ENCODE assay signal across 8 cellular contexts in the genomic region with DNA sequence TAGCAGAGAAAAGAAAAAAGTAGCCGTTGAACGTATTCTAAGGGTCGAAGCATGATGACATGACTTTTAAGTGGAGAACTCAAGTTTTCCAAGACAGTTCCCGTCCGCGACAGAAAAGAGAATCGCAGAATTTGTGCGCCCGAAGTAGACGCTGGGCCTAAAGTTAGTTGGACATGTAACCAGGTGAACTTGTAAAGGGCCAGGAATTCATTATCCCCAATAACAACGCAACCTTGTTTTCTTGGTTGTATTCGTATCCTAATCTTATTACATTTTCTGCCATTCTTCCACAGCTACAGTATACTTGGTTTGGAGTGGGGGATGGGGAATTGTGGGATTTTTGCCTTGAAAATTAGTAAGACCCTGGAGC. TPM values are rescaled to one million over a fixed set of nuclear protein-coding genes. Genes with fewer than 3 reads are reported as not detected.
A peak's percentile ranks its signal among the peaks of the same experiment; 100 is the strongest.
DNase-seq lines count a peak whose midpoint lies in the region; ATAC-seq and TF ChIP-seq lines count a peak whose summit lies in the region.

No MANE protein-coding gene starts in this region.

- no peaks in the 10 kb centered on the region for H3K27me3 Mint-ChIP-seq in T-helper 2 cell treated with Interferon-gamma antibody and Interleukin-4, amounts not matched to agents 5 μg/mL and 100 μg/mL, for 36 hours (ENCODE audit: low read depth)

- peaks cover 25% of the 10 kb centered on the region for H3K36me3 Mint-ChIP-seq in T-helper 2 cell treated with Interferon-gamma antibody and Interleukin-4, amounts not matched to agents 5 μg/mL and 100 μg/mL, for 36 hours (ENCODE audit: low read depth)

- 7% methylated on average over 12 of the region's 12 CpGs for WGBS in esophagus muscularis mucosa

- ATAC-seq in HG03108 (IDR thresholded peaks at IDR 0.05; ENCODE audit: unreplicated experiment), result no peak

- H3K4me3 Mint-ChIP-seq in T-helper 2 cell treated with Interferon-gamma antibody and Interleukin-4, amounts not matched to agents 5 μg/mL and 100 μg/mL, for 36 hours, result peak overlapping the region; percentile 86

- H3K27ac Mint-ChIP-seq in T-helper 2 cell treated with Interferon-gamma antibody and Interleukin-4, amounts not matched to agents 5 μg/mL and 100 μg/mL, for 36 hours, result peak overlapping the region; percentile 81

- peaks cover 15% of the 10 kb centered on the region for H3K36me3 ChIP-seq in WERI-Rb-1
- H3K36me3 ChIP-seq in esophagus muscularis mucosa, result peaks cover 0 to 8% (median under 1%) of the 10 kb centered on the region in 4 donors
- peaks cover 5% of the 10 kb centered on the region for H3K36me3 ChIP-seq in neutrophil

- H3K4me1 ChIP-seq in esophagus muscularis mucosa, result peaks cover 44 to 56% (median 54%) of the 10 kb centered on the region in 4 donors
- peaks cover 36 to 37% of the 10 kb centered on the region in 2 experiments for H3K4me1 ChIP-seq in neutrophil (ENCODE audit: control insufficient read depth in 1 of 2, insufficient read depth in 1 of 2, low read depth in 1 of 2, low read length in 1 of 2)

- peak overlapping the region; percentile 90 for H3K4me3 ChIP-seq in WERI-Rb-1 (ENCODE audit: low read depth, low read length)
- H3K4me3 ChIP-seq in esophagus muscularis mucosa, result peak overlapping the region; percentile 69 to 96 (median 92)
- H3K4me3 ChIP-seq in neutrophil (ENCODE audit: low read depth in 1 of 2, low read length in 1 of 2), result peak overlapping the region; percentile 87 to 91

- H3K27me3 ChIP-seq in WERI-Rb-1 (ENCODE audit: insufficient read depth, low read depth, severe bottlenecking), result no peaks in the 10 kb centered on the region
- H3K27me3 ChIP-seq in esophagus muscularis mucosa, result no peaks in the 10 kb centered on the region
- no peaks in the 10 kb centered on the region for H3K27me3 ChIP-seq in neutrophil

- no peak for TF ChIP-seq POLR2A in esophagus muscularis mucosa (IDR thresholded peaks at IDR 0.05; ENCODE audit: low read depth)

- no peak for TF ChIP-seq CTCF in WERI-Rb-1 (IDR thresholded peaks at IDR 0.05; ENCODE audit: low read depth, low read length)
- TF ChIP-seq CTCF in esophagus muscularis mucosa (IDR thresholded peaks at IDR 0.05), result no peak
- no peak for TF ChIP-seq CTCF in neutrophil (IDR thresholded peaks at IDR 0.05)

- H3K9me3 ChIP-seq in WERI-Rb-1 (ENCODE audit: severe bottlenecking) (no peaks in the 10 kb centered on the region), esophagus muscularis mucosa (no peaks in the 10 kb centered on the region), neutrophil (no peaks in the 10 kb centered on the region)

- H3K27ac ChIP-seq in WERI-Rb-1, result peak overlapping the region; percentile 89
- peak overlapping the region; percentile 90 to 97 (median 93) for H3K27ac ChIP-seq in esophagus muscularis mucosa (replicated peaks in 1 of 4)
- peak overlapping the region; percentile 92 for H3K27ac ChIP-seq in neutrophil

- TF ChIP-seq EP300 in esophagus muscularis mucosa (IDR thresholded peaks at IDR 0.05), result no peak

- no peaks in the 10 kb centered on the region for H3K9me3 Mint-ChIP-seq in T-helper 2 cell treated with Interferon-gamma antibody and Interleukin-4, amounts not matched to agents 5 μg/mL and 100 μg/mL, for 36 hours

- H3K4me1 Mint-ChIP-seq in T-helper 2 cell treated with Interferon-gamma antibody and Interleukin-4, amounts not matched to agents 5 μg/mL and 100 μg/mL, for 36 hours (ENCODE audit: low read depth), result peaks cover 38% of the 10 kb centered on the region

- DNase-seq in T-helper 2 cell treated with Interferon-gamma antibody and Interleukin-4, amounts not matched to agents 5 μg/mL and 100 μg/mL, for 36 hours (ENCODE audit: low spot score), result peak; percentile 23
- DNase-seq in T-helper 2 cell, result no peak
- DNase-seq in WERI-Rb-1, result no peak
- DNase-seq in esophagus muscularis mucosa (ENCODE audit: extremely low spot score), result no peak
- DNase-seq in SW480 (ENCODE audit: low spot score), result no peak
- DNase-seq in HuH-7 (ENCODE audit: low spot score), result no peak

- intact Hi-C loops in esophagus muscularis mucosa (cut with DNase I), result loop anchor here (5.0 kb wide), 1 partner anchor 62 kb away; the partner anchor contains the start of gene AHCY

RNA-seq across cellular contexts. Expression of gene ITCH, which starts 0.9 kb away (rescaled TPM):
- total RNA-seq in esophagus muscularis mucosa, result 10 to 100 TPM; 50.3 to 64.3 (median 52.8) TPM
